Comparison of ENCODE assay signal across 8 cellular contexts in the genomic region with DNA sequence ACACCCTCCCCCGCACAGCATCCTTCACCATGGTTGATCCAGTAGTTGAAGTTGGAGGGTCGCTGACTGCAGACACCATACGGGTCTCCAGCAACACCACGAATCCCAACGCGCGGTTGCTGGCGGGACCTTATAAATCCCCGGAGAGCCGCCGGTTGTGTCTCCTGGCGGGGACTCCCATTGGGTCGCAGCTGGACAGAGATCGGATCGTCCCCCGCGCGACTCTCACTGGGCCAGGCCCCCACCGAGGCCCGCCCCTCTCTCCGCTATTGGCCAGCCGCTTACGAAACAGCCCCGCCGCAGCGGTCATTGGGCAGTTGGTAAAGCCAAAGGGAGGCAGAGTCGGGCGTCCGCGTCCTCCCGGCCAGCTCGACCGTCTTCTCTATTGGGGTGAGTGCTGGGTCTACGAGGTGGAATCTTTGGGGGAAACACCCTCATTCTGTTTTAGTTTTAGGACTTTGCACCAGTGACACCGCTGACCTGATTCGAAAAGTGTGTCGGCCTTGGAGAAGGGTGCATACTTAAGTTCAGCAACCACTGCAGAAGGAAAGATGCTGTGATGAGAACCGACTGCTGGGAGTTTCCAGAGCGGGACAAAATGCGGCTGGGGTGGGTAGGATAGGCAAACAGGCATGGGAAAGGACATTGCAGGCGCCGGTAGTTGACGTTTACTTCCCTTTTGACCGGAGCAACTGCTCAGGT. TPM values are rescaled to one million over a fixed set of nuclear protein-coding genes. Genes with fewer than 3 reads are reported as not detected.
DNase-seq lines count a peak whose midpoint lies in the region; ATAC-seq and TF ChIP-seq lines count a peak whose summit lies in the region.

No MANE protein-coding gene starts in this region.

- H3K27me3 Mint-ChIP-seq in stimulated activated memory B cell treated with anti-CD40 and anti-IgM and Interleukin-4, amounts not matched to agents 10 μg/mL and 1 μg/mL and 100 μg/mL, for 72 hours: peaks cover 27% of the 10 kb centered on the region

- H3K36me3 Mint-ChIP-seq in stimulated activated memory B cell treated with anti-CD40 and anti-IgM and Interleukin-4, amounts not matched to agents 10 μg/mL and 1 μg/mL and 100 μg/mL, for 72 hours: no peaks in the 10 kb centered on the region

- H3K27ac Mint-ChIP-seq in stimulated activated memory B cell treated with anti-CD40 and anti-IgM and Interleukin-4, amounts not matched to agents 10 μg/mL and 1 μg/mL and 100 μg/mL, for 72 hours: no peak overlapping the region

- H3K4me1 Mint-ChIP-seq in stimulated activated memory B cell treated with anti-CD40 and anti-IgM and Interleukin-4, amounts not matched to agents 10 μg/mL and 1 μg/mL and 100 μg/mL, for 72 hours: peaks cover 17% of the 10 kb centered on the region

- ATAC-seq in HG03460 (IDR thresholded peaks at IDR 0.05; ENCODE audit: unreplicated experiment): peak; percentile 85
- peak; percentile 86 for ATAC-seq in esophagus mucosa
- peak; percentile 93 for ATAC-seq in stimulated activated memory B cell treated with anti-CD40 and anti-IgM and Interleukin-4, amounts not matched to agents 10 μg/mL and 1 μg/mL and 100 μg/mL, for 72 hours

- H3K9me3 Mint-ChIP-seq in stimulated activated memory B cell treated with anti-CD40 and anti-IgM and Interleukin-4, amounts not matched to agents 10 μg/mL and 1 μg/mL and 100 μg/mL, for 72 hours: no peaks in the 10 kb centered on the region

- peak; percentile 20 for TF ChIP-seq POLR2A in GM19193 (IDR thresholded peaks at IDR 0.05; ENCODE audit: extremely low read depth, insufficient read depth, insufficient read length)

- DNase-seq in Ammon's horn (ENCODE audit: low spot score) (peak; percentile 95), NCI-H526 treated with DMSO at 0.1 percent for 48 hours (lab: John Stamatoyannopoulos, UW) (peak; percentile 81), middle frontal gyrus (ENCODE audit: extremely low spot score, low spot score) (peak; percentile 93)
- peak; percentile 34 for DNase-seq in activated CD8-positive, alpha-beta memory T cell treated with anti-CD3 and anti-CD28 coated beads, Interleukin-2, amount 50 U/mL, for 4 hours

- peak overlapping the region; percentile 92 for H3K4me3 Mint-ChIP-seq in stimulated activated memory B cell treated with anti-CD40 and anti-IgM and Interleukin-4, amounts not matched to agents 10 μg/mL and 1 μg/mL and 100 μg/mL, for 72 hours

RNA-seq across cellular contexts. Expression of a gene that starts 27.4 kb away (rescaled TPM):
- total RNA-seq in esophagus mucosa: 12.3 TPM

RNA-seq across cellular contexts. Expression of a gene that starts 50.8 kb away (rescaled TPM):
- 5.8 TPM for total RNA-seq in esophagus mucosa

RNA-seq across cellular contexts. Expression of a gene that starts 53.4 kb away (rescaled TPM):
- 67.4 TPM for total RNA-seq in esophagus mucosa

Comparison
In these comparisons a context has a peak if more than half of its experiments do, and no peak if none do; other contexts are left out.
1. Peak in every context shown above with its lines: DNase-seq and ATAC-seq.
2. DNase-seq: peak in every context shown above with its lines; median percentile 95 in Ammon's horn; 93 in middle frontal gyrus; 81 in NCI-H526 treated with DMSO at 0.1 percent for 48 hours; 34 in activated CD8-positive, alpha-beta memory T cell treated with anti-CD3 and anti-CD28 coated beads, Interleukin-2, amount 50 U/mL, for 4 hours.